ENCODE assay signal across 14 cellular contexts in genomic region chr11:73317373-73317772, GRCh38. TPM values are rescaled to one million over a fixed set of nuclear protein-coding genes. Genes with fewer than 3 reads are reported as not detected.
DNase-seq lines count a peak whose midpoint lies in the region; ATAC-seq and TF ChIP-seq lines count a peak whose summit lies in the region.
"Had no signal": no experiment of that assay in that cellular context is flagged by ENCODE, and none has a peak within 500 bp of the region (broad histone marks: within the 10 kb centered on the region; RNA-seq: fewer than 3 reads in every experiment).

No MANE protein-coding gene starts in this region.

- no peaks in the 10 kb centered on the region for H3K27me3 ChIP-seq in esophagus muscularis mucosa

- peak overlapping the region; percentile 94 to 100 (median 97) for H3K27ac ChIP-seq in esophagus muscularis mucosa (replicated peaks in 1 of 4)

- peak overlapping the region in 3 of 4 donors; percentile 9 to 29 (median 10) for H3K4me3 ChIP-seq in esophagus muscularis mucosa

- peaks cover 99 to 100% (median 100%) of the 10 kb centered on the region in 4 donors for H3K4me1 ChIP-seq in esophagus muscularis mucosa

- ATAC-seq in HG02970 (IDR thresholded peaks at IDR 0.05; ENCODE audit: low FRiP score, unreplicated experiment): no peak
- ATAC-seq in GM21786 (IDR thresholded peaks at IDR 0.05; ENCODE audit: unreplicated experiment): no peak
- ATAC-seq: activated CD8-positive, alpha-beta T cell treated with anti-CD3 and anti-CD28 coated beads, Interleukin-2, amount 10 ng/mL, durations not matched to agents 7 days and 5 days; stimulated activated effector memory CD8-positive, alpha-beta T cell treated with anti-CD3 and anti-CD28 coated beads, Interleukin-12 subunit alpha, Interleukin-12 subunit beta, amount 100 ng/mL, for 72 hours had no signal

- H3K36me3 ChIP-seq in esophagus muscularis mucosa: no peaks in the 10 kb centered on the region

- peak; percentile 84 for TF ChIP-seq EP300 in esophagus muscularis mucosa (IDR thresholded peaks at IDR 0.05)

- no peak for TF ChIP-seq CTCF in esophagus muscularis mucosa (IDR thresholded peaks at IDR 0.05)

- intact Hi-C loops in esophagus muscularis mucosa (cut with DNase I): no loop called here

- DNase-seq in NCI-H1694 treated with DMSO at 0.1 percent for 48 hours (lab: John Stamatoyannopoulos, UW) (peak; percentile 9), esophagus muscularis mucosa (ENCODE audit: extremely low spot score) (no peak), midbrain (lab: John Stamatoyannopoulos, UW) (peak; percentile 81), superior temporal gyrus (ENCODE audit: extremely low spot score) (peak; percentile 75), NCI-H1930 (lab: John Stamatoyannopoulos, UW) (no peak)
- DNase-seq in activated T-cell treated with anti-CD3 and anti-CD28 coated beads, Interleukin-2, amount 50 U/mL, for 1 hour: no peak
- DNase-seq: activated CD8-positive, alpha-beta T cell treated with anti-CD3 and anti-CD28 coated beads, Interleukin-2, amount 10 ng/mL, durations not matched to agents 7 days and 5 days; amniotic stem cell; mesendoderm; NCI-H510A treated with DMSO at 0.1 percent for 48 hours; stimulated activated CD4-positive, alpha-beta T cell treated with anti-CD3 and anti-CD28 coated beads, Interleukin-12 subunit alpha, Interleukin-12 subunit beta, amount 100 ng/mL, for 4 hours had no signal

- 58% methylated on average over 3 of the region's 4 CpGs for WGBS in esophagus muscularis mucosa

- no peak for TF ChIP-seq POLR2A in esophagus muscularis mucosa (IDR thresholded peaks at IDR 0.05; ENCODE audit: low read depth)

- no peaks in the 10 kb centered on the region for H3K9me3 ChIP-seq in esophagus muscularis mucosa

RNA-seq across cellular contexts. Expression of gene ARHGEF17, which starts 9.3 kb away (rescaled TPM):
- 100 to 1,000 TPM in 3 of 4 donors, 10 to 100 TPM in 1; 82.8 to 196 (median 122) TPM for total RNA-seq in esophagus muscularis mucosa

RNA-seq across cellular contexts. Expression of gene P2RY6, which starts 45.2 kb away (rescaled TPM):
- 1 to 10 TPM; 1.6 to 4.8 (median 2.4) TPM for total RNA-seq in esophagus muscularis mucosa
- total RNA-seq: activated CD8-positive, alpha-beta T cell treated with anti-CD3 and anti-CD28 coated beads, Interleukin-2, amount 10 ng/mL, durations not matched to agents 7 days and 5 days had no signal

RNA-seq across cellular contexts. Expression of gene RELT, which starts 58.8 kb away (rescaled TPM):
- 1 to 10 TPM; 1.2 to 7.8 (median 2.2) TPM for total RNA-seq in esophagus muscularis mucosa

Comparison
In these comparisons a context has a peak if more than half of its experiments do, and no peak if none do; other contexts are left out.
1. DNase-seq: peak in NCI-H1694 treated with DMSO at 0.1 percent for 48 hours (single experiment), midbrain (single experiment) and superior temporal gyrus (single experiment); none in esophagus muscularis mucosa (single experiment), NCI-H1930 (0 of 2) and activated T-cell treated with anti-CD3 and anti-CD28 coated beads, Interleukin-2, amount 50 U/mL, for 1 hour (single experiment).